Comparison of ENCODE assay signal across 8 cellular contexts in genomic region chr6:161228911-161229591, GRCh38. TPM values are rescaled to one million over a fixed set of nuclear protein-coding genes. Genes with fewer than 3 reads are reported as not detected.
DNase-seq lines count a peak whose midpoint lies in the region; ATAC-seq and TF ChIP-seq lines count a peak whose summit lies in the region.

No MANE protein-coding gene starts in this region.

- H3K4me1 ChIP-seq in Peyer's patch: no peaks in the 10 kb centered on the region

- WGBS in lower leg skin, 2 donors: 48 to 50% methylated on average over 8 of the region's 8 CpGs

- DNase-seq in ELR (ENCODE audit: low read depth) (peak; percentile 89), SIG-M5 treated with dmso at 0.1 percent for 504 hours (lab: John Stamatoyannopoulos, UW; ENCODE audit: unreplicated experiment) (peak; percentile 71), fibroblast of gingiva (ENCODE audit: low read depth) (peak; percentile 85), pons (ENCODE audit: low spot score) (peak; percentile 68), lower leg skin (ENCODE audit: low spot score in 2 of 2) (no peak), Peyer's patch (no peak)

- no peak overlapping the region for H3K4me3 ChIP-seq in lower leg skin (ENCODE audit: low read depth, poor library complexity, severe bottlenecking)
- H3K4me3 ChIP-seq in Peyer's patch: no peak overlapping the region

- H3K27me3 ChIP-seq in Peyer's patch: no peaks in the 10 kb centered on the region

- TF ChIP-seq CTCF in lower leg skin (IDR thresholded peaks at IDR 0.05) (no peak), Peyer's patch (IDR thresholded peaks at IDR 0.05) (no peak)

- H3K27ac ChIP-seq in Peyer's patch: peak overlapping the region in 1 of 4 donors; percentile 44

- TF ChIP-seq POLR2A in lower leg skin (IDR thresholded peaks at IDR 0.05) (no peak), Peyer's patch (IDR thresholded peaks at IDR 0.05) (no peak)

- peak; percentile 70 for ATAC-seq in HG02623 (IDR thresholded peaks at IDR 0.05; ENCODE audit: unreplicated experiment)
- ATAC-seq in GM19395 (IDR thresholded peaks at IDR 0.05; ENCODE audit: unreplicated experiment): no peak

- intact Hi-C loops in lower leg skin (cut with DNase I; ENCODE audit: low total_unique reads): no loop called here

- H3K9me3 ChIP-seq in Peyer's patch: no peaks in the 10 kb centered on the region

- no peaks in the 10 kb centered on the region for H3K36me3 ChIP-seq in Peyer's patch

RNA-seq across cellular contexts. Expression of gene AGPAT4, which starts 44.8 kb away (rescaled TPM):
- total RNA-seq in lower leg skin: 1 to 10 TPM in 2 of 4 donors, under 1 TPM in 2; 0.44 to 2.0 (median 1.2) TPM
- 10 to 100 TPM in 1 of 4 donors, 1 to 10 TPM in 2, under 1 TPM in 1; 0.53 to 11.6 (median 3.3) TPM for total RNA-seq in Peyer's patch

Comparison
In these comparisons a context has a peak if more than half of its experiments do, and no peak if none do; other contexts are left out.
1. DNase-seq: peak in ELR (single experiment), SIG-M5 treated with dmso at 0.1 percent for 504 hours (single experiment), fibroblast of gingiva (single experiment) and pons (single experiment); none in lower leg skin (0 of 2) and Peyer's patch (0 of 3).